13 cellular contexts compared by ENCODE assay signal in the genomic region with DNA sequence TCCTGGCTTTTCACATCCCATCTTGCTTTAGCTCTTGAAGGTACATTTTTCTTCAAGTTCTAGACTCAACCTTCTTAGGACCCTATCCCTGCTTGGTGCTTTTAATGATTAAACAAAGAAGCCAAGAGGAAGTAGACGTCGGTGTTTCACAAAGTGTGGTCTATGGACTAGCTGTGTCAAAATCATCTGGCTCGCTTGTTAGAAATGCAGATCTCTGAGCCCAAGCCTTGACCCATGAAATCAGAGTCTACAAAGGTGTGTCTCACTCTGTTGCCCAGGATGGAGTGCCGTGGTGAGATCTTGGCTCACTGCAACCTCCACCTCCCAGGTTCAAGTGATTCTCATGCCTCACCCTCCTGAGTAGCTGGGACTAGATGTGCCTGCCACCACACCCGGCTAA.
A peak's percentile ranks its signal among the peaks of the same experiment; 100 is the strongest.
DNase-seq lines count a peak whose midpoint lies in the region; ATAC-seq and TF ChIP-seq lines count a peak whose summit lies in the region.
"Had no signal": no experiment of that assay in that cellular context is flagged by ENCODE, and none has a peak within 500 bp of the region (broad histone marks: within the 10 kb centered on the region; RNA-seq: fewer than 3 reads in every experiment).

No MANE protein-coding gene starts in this region.

- ATAC-seq in esophagus mucosa, result peak; percentile 21
- ATAC-seq in GM21576 (IDR thresholded peaks at IDR 0.05; ENCODE audit: unreplicated experiment), result no peak

- intact Hi-C loops in OCI-LY7 (cut with micrococcal nuclease; ENCODE audit: unreplicated experiment), result no loop called here

- H3K27ac ChIP-seq in OCI-LY7 (ENCODE audit: low read depth, low read length, poor library complexity, severe bottlenecking) (no peak overlapping the region), suprapubic skin (peak overlapping the region; percentile 7)
- H3K27ac ChIP-seq: C4-2B, GM23248 had no signal

- no peak for TF ChIP-seq CTCF in OCI-LY7 (conservative IDR thresholded peaks at IDR 0.05; ENCODE audit: low read length)
- TF ChIP-seq CTCF in suprapubic skin (IDR thresholded peaks at IDR 0.05), result no peak

- CTCF ChIA-PET in OCI-LY7 (lab: Charles Lee; ENCODE audit: unreplicated experiment), result interaction anchor here (1.0 kb wide), 1 partner anchor 30 kb away, joined by 4 read pairs; no protein-coding TSS in a partner anchor

- no TSS peak for BruUV-seq in OCI-LY7 (replicated peaks; lab: Mats Ljungman, UMichigan)

- no peak overlapping the region for H3K4me2 ChIP-seq in OCI-LY7 (ENCODE audit: low read length)

- H2AFZ ChIP-seq in OCI-LY7 (ENCODE audit: low read length), result peak overlapping the region; percentile 7; the same call in 1 of the 2 replicates
- H2AFZ ChIP-seq: GM23248 had no signal

- DNase-seq in OCI-LY7 (ENCODE audit: low spot score), result no peak
- DNase-seq in kidney glomerular epithelial cell (lab: John Stamatoyannopoulos, UW), result peak; percentile 36
- no peak for DNase-seq in suprapubic skin (ENCODE audit: low spot score in 2 of 2)
- no peak for DNase-seq in NCI-H2081 (lab: John Stamatoyannopoulos, UW)
- no peak for DNase-seq in HT-29 (ENCODE audit: low spot score)
- DNase-seq: AML-193; Caco-2; CD4-positive, alpha-beta T cell; GM23248 had no signal

- H3K79me2 ChIP-seq in OCI-LY7 (ENCODE audit: insufficient read depth, low read depth, low read length), result no peaks in the 10 kb centered on the region

- no peak for TF ChIP-seq POLR2A in suprapubic skin (IDR thresholded peaks at IDR 0.05)

- POLR2A ChIA-PET in OCI-LY7 (lab: Charles Lee), result no interaction called here

- no peaks in the 10 kb centered on the region for H3K9me2 ChIP-seq in OCI-LY7 (ENCODE audit: insufficient read depth, low read length)

- no peaks in the 10 kb centered on the region for H3K27me3 ChIP-seq in suprapubic skin

- H4K20me1 ChIP-seq in OCI-LY7 (ENCODE audit: insufficient read depth, low read length), result no peaks in the 10 kb centered on the region

- WGBS in suprapubic skin, result 73% methylated on average over 5 of the region's 5 CpGs

- H3K9me3 ChIP-seq in OCI-LY7 (ENCODE audit: low read length) (peaks cover 8% of the 10 kb centered on the region; the same call in 1 of the 2 replicates), suprapubic skin (no peaks in the 10 kb centered on the region)
- H3K9me3 ChIP-seq: Caco-2, HAP-1 had no signal

- H3K36me3 ChIP-seq in OCI-LY7 (ENCODE audit: insufficient read depth, low read length) (no peaks in the 10 kb centered on the region), suprapubic skin (no peaks in the 10 kb centered on the region)
- H3K36me3 ChIP-seq: HAP-1 had no signal

- H3K4me3 ChIP-seq in OCI-LY7 (ENCODE audit: low read depth, low read length, poor library complexity, severe bottlenecking), result no peak overlapping the region
- no peak overlapping the region for H3K4me3 ChIP-seq in suprapubic skin
- H3K4me3 ChIP-seq: GM23248, HAP-1 had no signal

- TF ChIP-seq EP300 in suprapubic skin (IDR thresholded peaks at IDR 0.05), result no peak

- H3K4me1 ChIP-seq in OCI-LY7 (ENCODE audit: insufficient read depth, low read length, poor library complexity, severe bottlenecking) (peaks cover 94% of the 10 kb centered on the region), suprapubic skin (peaks cover 61% of the 10 kb centered on the region)
- H3K4me1 ChIP-seq: Caco-2, HAP-1 had no signal
